Comparison of ENCODE assay signal across 8 cellular contexts in genomic region chr6:31806470-31807272, GRCh38. TPM values are rescaled to one million over a fixed set of nuclear protein-coding genes. Genes with fewer than 3 reads are reported as not detected.
DNase-seq lines count a peak whose midpoint lies in the region; ATAC-seq lines count a peak whose summit lies in the region.

TSS of gene LSM2 (minus strand) at chr6:31806966. CDS start at chr6:31806757, 209 bp downstream.

- H3K4me3 ChIP-seq in mucosa of rectum (ENCODE audit: low read length in 2 of 2), result peak within 1 kb of the TSS; percentile 82 to 87

- peak within 1 kb of the TSS; percentile 95 to 96 (median 96) for H3K27ac Mint-ChIP-seq in IgD-negative memory B cell

- H3K27me3 ChIP-seq in mucosa of rectum (ENCODE audit: control insufficient read depth in 2 of 2, insufficient read depth in 2 of 2, low read length in 2 of 2), result no peaks in the 10 kb centered on the region

- H3K27ac ChIP-seq in epithelial cell of prostate (peak within 1 kb of the TSS; percentile 70), mucosa of rectum (ENCODE audit: low read depth in 2 of 2, low read length in 2 of 2) (peak within 1 kb of the TSS; percentile 92 to 97)

- peaks cover 7% of the 10 kb centered on the region for H3K36me3 Mint-ChIP-seq in IgD-negative memory B cell

- peak; percentile 80 for ATAC-seq in GM21528 (IDR thresholded peaks at IDR 0.05; ENCODE audit: low FRiP score, unreplicated experiment)

- H3K4me1 ChIP-seq in mucosa of rectum (ENCODE audit: control insufficient read depth in 2 of 2, insufficient read depth in 2 of 2, low read length in 2 of 2), result peaks cover 8 to 12% of the 10 kb centered on the region in 2 donors

- H3K4me3 Mint-ChIP-seq in IgD-negative memory B cell, result peak within 1 kb of the TSS; percentile 89 to 97 (median 95)

- H3K4me1 Mint-ChIP-seq in IgD-negative memory B cell, result peaks cover 13 to 17% (median 14%) of the 10 kb centered on the region in 3 donors

- H3K27me3 Mint-ChIP-seq in IgD-negative memory B cell, result no peaks in the 10 kb centered on the region

- no peaks in the 10 kb centered on the region for H3K9me3 ChIP-seq in mucosa of rectum (ENCODE audit: control insufficient read depth in 2 of 2, low read length in 2 of 2)

- peak within 1 kb of the TSS; percentile 83 to 88 for H3K9ac ChIP-seq in mucosa of rectum (ENCODE audit: low read depth in 1 of 2, low read length in 2 of 2)

- peak; percentile 96 for DNase-seq in DMS114 treated with DMSO at 0.1 percent for 48 hours (lab: John Stamatoyannopoulos, UW; ENCODE audit: unreplicated experiment)
- peak; percentile 99 for DNase-seq in OCI-M1 (lab: John Stamatoyannopoulos, UW)
- DNase-seq in activated T-cell treated with anti-CD3 and anti-CD28 coated beads for 48 hours (ENCODE audit: low read depth), result peak; percentile 96
- no peak for DNase-seq in epithelial cell of prostate (ENCODE audit: low read depth, low spot score)
- DNase-seq in stimulated activated CD8-positive, alpha-beta memory T cell treated with anti-CD3 and anti-CD28 coated beads, Interleukin-4, amount 100 ng/mL, for 48 hours, result peak; percentile 97

- H3K9me3 Mint-ChIP-seq in IgD-negative memory B cell, result no peaks in the 10 kb centered on the region

- H3K36me3 ChIP-seq in mucosa of rectum (ENCODE audit: control insufficient read depth in 2 of 2, insufficient read depth in 2 of 2, low read length in 2 of 2), result peaks cover 2 to 4% of the 10 kb centered on the region in 2 donors

RNA-seq across cellular contexts. Expression of gene LSM2, which starts in this region (rescaled TPM):
- 100 TPM for polyA plus RNA-seq in IgD-negative memory B cell
